ENCODE assay signal across 8 cellular contexts in genomic region chr5:141618030-141618803, GRCh38. TPM values are rescaled to one million over a fixed set of nuclear protein-coding genes. Genes with fewer than 3 reads are reported as not detected.
DNase-seq lines count a peak whose midpoint lies in the region; ATAC-seq and TF ChIP-seq lines count a peak whose summit lies in the region.

No MANE protein-coding gene starts in this region.

- H3K27me3 ChIP-seq in HL-60 (ENCODE audit: insufficient read depth, poor library complexity, severe bottlenecking) (no peaks in the 10 kb centered on the region), gastrocnemius medialis (no peaks in the 10 kb centered on the region)

- no peaks in the 10 kb centered on the region for H3K9me3 ChIP-seq in gastrocnemius medialis

- H3K4me3 ChIP-seq in HL-60 (replicated peaks; ENCODE audit: insufficient read depth, low read length) (peak overlapping the region; percentile 83), gastrocnemius medialis (peak overlapping the region; percentile 64 to 100 (median 89))

- peak; percentile 17 for ATAC-seq in GM21381 (IDR thresholded peaks at IDR 0.05; ENCODE audit: unreplicated experiment)
- ATAC-seq in activated naive CD8-positive, alpha-beta T cell treated with anti-CD3 and anti-CD28 coated beads, Interleukin-2, amount 10 ng/mL, durations not matched to agents 7 days and 5 days (ENCODE audit: low read depth): peak; percentile 26
- ATAC-seq in left ventricle myocardium superior: peak; percentile 48
- ATAC-seq in gastrocnemius medialis: peak; percentile 76 to 86

- H3K36me3 ChIP-seq in gastrocnemius medialis: peaks cover 0 to 21% of the 10 kb centered on the region in 2 donors

- peak overlapping the region; percentile 88 for H3K4me3 Mint-ChIP-seq in activated naive CD8-positive, alpha-beta T cell treated with anti-CD3 and anti-CD28 coated beads, Interleukin-2, amount 10 ng/mL, durations not matched to agents 7 days and 5 days

- TF ChIP-seq CTCF in HL-60 (IDR thresholded peaks at IDR 0.05; ENCODE audit: insufficient read depth, low read length): no peak
- TF ChIP-seq CTCF in gastrocnemius medialis (IDR thresholded peaks at IDR 0.05 in 4 of 5, conservative IDR thresholded peaks at IDR 0.05 in 1 of 5): no peak

- peaks cover 44% of the 10 kb centered on the region for H3K4me1 Mint-ChIP-seq in activated naive CD8-positive, alpha-beta T cell treated with anti-CD3 and anti-CD28 coated beads, Interleukin-2, amount 10 ng/mL, durations not matched to agents 7 days and 5 days

- H3K27ac ChIP-seq in HL-60 (replicated peaks) (peak overlapping the region; percentile 89), gastrocnemius medialis (peak overlapping the region; percentile 89 to 100 (median 99))

- in situ Hi-C loops in gastrocnemius medialis (cut with MboI; ENCODE audit: low sequenced_read_pairs in 4 of 4): no loop called here

- peak overlapping the region; percentile 85 for H3K27ac Mint-ChIP-seq in activated naive CD8-positive, alpha-beta T cell treated with anti-CD3 and anti-CD28 coated beads, Interleukin-2, amount 10 ng/mL, durations not matched to agents 7 days and 5 days

- POLR2A ChIA-PET in activated naive CD8-positive, alpha-beta T cell treated with anti-CD3 and anti-CD28 coated beads, Interleukin-2, amount 10 ng/mL, durations not matched to agents 7 days and 5 days (lab: Charles Lee): interaction anchor here (0.8 to 5.5 kb wide), 9 partner anchors 13 to 352 kb away, joined by 3 to 87 read pairs (median 14); partner anchors contain the start of genes FCHSD1, HDAC3 and RELL2

- peaks cover 27% of the 10 kb centered on the region for H3K36me3 Mint-ChIP-seq in activated naive CD8-positive, alpha-beta T cell treated with anti-CD3 and anti-CD28 coated beads, Interleukin-2, amount 10 ng/mL, durations not matched to agents 7 days and 5 days

- intact Hi-C loops in left ventricle myocardium superior (cut with micrococcal nuclease) (no loop called here), gastrocnemius medialis (cut with DNase I; ENCODE audit: low total_unique reads) (loop anchor here (1.0 to 5.0 kb wide), 4 partner anchors 14 to 1424 kb away; partner anchors contain the start of gene TAF7)

- no peaks in the 10 kb centered on the region for H3K9me3 Mint-ChIP-seq in activated naive CD8-positive, alpha-beta T cell treated with anti-CD3 and anti-CD28 coated beads, Interleukin-2, amount 10 ng/mL, durations not matched to agents 7 days and 5 days

- no peaks in the 10 kb centered on the region for H3K27me3 Mint-ChIP-seq in activated naive CD8-positive, alpha-beta T cell treated with anti-CD3 and anti-CD28 coated beads, Interleukin-2, amount 10 ng/mL, durations not matched to agents 7 days and 5 days

- peak in 1 of 2 donors; percentile 80 for TF ChIP-seq POLR2A in gastrocnemius medialis (IDR thresholded peaks at IDR 0.05)

- peaks cover 44 to 45% of the 10 kb centered on the region in 2 donors for H3K4me1 ChIP-seq in gastrocnemius medialis

- DNase-seq in DMS79 (lab: John Stamatoyannopoulos, UW): peak; percentile 60
- peak in 1 of 2 experiments; percentile 53 for DNase-seq in HL-60 (ENCODE audit: low read depth in 1 of 2, low spot score in 1 of 2)
- peak; percentile 57 for DNase-seq in SHP77 treated with DMSO at 0.1 percent for 48 hours (lab: John Stamatoyannopoulos, UW)
- no peak for DNase-seq in activated naive CD8-positive, alpha-beta T cell treated with anti-CD3 and anti-CD28 coated beads, Interleukin-2, amount 10 ng/mL, durations not matched to agents 7 days and 5 days
- DNase-seq in left ventricle myocardium superior: peak; percentile 52
- DNase-seq in gastrocnemius medialis: peak; percentile 82 to 90
- no peak for DNase-seq in NCI-H1694 treated with DMSO at 0.1 percent for 48 hours (lab: John Stamatoyannopoulos, UW)

RNA-seq across cellular contexts. Expression of gene DIAPH1, which starts 0.6 kb away (rescaled TPM):
- 100 to 1,000 TPM; 244 to 256 TPM for total RNA-seq in activated naive CD8-positive, alpha-beta T cell treated with anti-CD3 and anti-CD28 coated beads, Interleukin-2, amount 10 ng/mL, durations not matched to agents 7 days and 5 days
- 36.6 TPM for total RNA-seq in left ventricle myocardium superior
- 100 to 1,000 TPM in 3 of 4 donors, 10 to 100 TPM in 1; 98.3 to 324 (median 214) TPM for total RNA-seq in gastrocnemius medialis

RNA-seq across cellular contexts. Expression of gene HDAC3, which starts 18.4 kb away (rescaled TPM):
- 10 to 100 TPM; 85.8 to 89.6 TPM for total RNA-seq in activated naive CD8-positive, alpha-beta T cell treated with anti-CD3 and anti-CD28 coated beads, Interleukin-2, amount 10 ng/mL, durations not matched to agents 7 days and 5 days
- total RNA-seq in left ventricle myocardium superior: 28.9 TPM
- 10 to 100 TPM; 29.8 to 40.7 (median 35.7) TPM for total RNA-seq in gastrocnemius medialis

RNA-seq across cellular contexts. Expression of gene RELL2, which starts 18.6 kb away (rescaled TPM):
- 10 to 100 TPM; 31.4 to 31.6 TPM for total RNA-seq in activated naive CD8-positive, alpha-beta T cell treated with anti-CD3 and anti-CD28 coated beads, Interleukin-2, amount 10 ng/mL, durations not matched to agents 7 days and 5 days
- total RNA-seq in left ventricle myocardium superior (0.55 TPM), gastrocnemius medialis (1 to 10 TPM in 1 of 4 donors, under 1 TPM in 1, not detected in 2; 0.16 to 1.1 TPM)

RNA-seq across cellular contexts. Expression of gene FCHSD1, which starts 33.0 kb away (rescaled TPM):
- 10 to 100 TPM; 98.3 to 99.1 TPM for total RNA-seq in activated naive CD8-positive, alpha-beta T cell treated with anti-CD3 and anti-CD28 coated beads, Interleukin-2, amount 10 ng/mL, durations not matched to agents 7 days and 5 days
- 3.7 TPM for total RNA-seq in left ventricle myocardium superior
- 1 to 10 TPM in 1 of 4 donors, under 1 TPM in 3; 0.32 to 2.6 (median 0.65) TPM for total RNA-seq in gastrocnemius medialis

Comparison
In these comparisons a context has a peak if more than half of its experiments do, and no peak if none do; other contexts are left out.
1. DNase-seq: peak in DMS79 (single experiment), SHP77 treated with DMSO at 0.1 percent for 48 hours (single experiment), left ventricle myocardium superior (single experiment) and gastrocnemius medialis (2 of 2); none in activated naive CD8-positive, alpha-beta T cell treated with anti-CD3 and anti-CD28 coated beads, Interleukin-2, amount 10 ng/mL, durations not matched to agents 7 days and 5 days (single experiment) and NCI-H1694 treated with DMSO at 0.1 percent for 48 hours (single experiment).
2. ATAC-seq: peak in every context shown above with its lines; median percentile 81 in gastrocnemius medialis; 48 in left ventricle myocardium superior; 26 in activated naive CD8-positive, alpha-beta T cell treated with anti-CD3 and anti-CD28 coated beads, Interleukin-2, amount 10 ng/mL, durations not matched to agents 7 days and 5 days; 17 in GM21381.
3. RNA of gene RELL2, which starts 18.6 kb away (total RNA-seq): 31.4 to 31.6 TPM in activated naive CD8-positive, alpha-beta T cell treated with anti-CD3 and anti-CD28 coated beads, Interleukin-2, amount 10 ng/mL, durations not matched to agents 7 days and 5 days; 0.55 TPM in left ventricle myocardium superior (single experiment) and 0.16 to 1.1 TPM in gastrocnemius medialis; every median in the first group is over 10 times any median in the second.